ENCODE assay signal across 30 cellular contexts in the genomic region with DNA sequence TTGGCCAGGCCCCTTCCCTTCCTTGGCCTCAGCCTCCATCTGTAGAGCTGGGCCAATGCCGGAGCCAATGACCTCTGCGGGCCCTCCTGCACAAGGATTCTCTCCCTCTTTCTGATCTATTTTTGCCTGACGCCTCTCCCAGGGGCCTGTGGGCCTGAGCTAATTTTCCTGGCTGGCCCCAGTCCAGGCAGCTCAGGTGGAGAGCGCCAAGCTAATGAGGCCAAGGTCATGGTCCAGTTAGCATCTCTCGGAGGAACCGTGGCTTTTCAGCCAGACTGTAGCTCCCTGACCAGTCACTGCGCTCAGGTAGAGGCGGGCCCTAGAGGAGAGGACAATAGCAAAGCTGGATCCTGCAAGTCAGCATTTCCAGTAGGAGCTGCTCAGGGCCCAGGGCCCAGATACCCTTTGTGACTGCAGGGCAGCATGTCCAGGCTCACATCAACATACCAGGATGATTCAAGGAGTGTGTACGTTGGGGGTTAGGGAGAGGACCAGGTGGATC. TPM values are rescaled to one million over a fixed set of nuclear protein-coding genes. Genes with fewer than 3 reads are reported as not detected.
DNase-seq lines count a peak whose midpoint lies in the region; ATAC-seq and TF ChIP-seq lines count a peak whose summit lies in the region.
"Had no signal": no experiment of that assay in that cellular context is flagged by ENCODE, and none has a peak within 500 bp of the region (broad histone marks: within the 10 kb centered on the region; RNA-seq: fewer than 3 reads in every experiment).

No MANE protein-coding gene starts in this region.

- no peak overlapping the region for H3K9ac ChIP-seq in parathyroid adenoma

- H3K27ac Mint-ChIP-seq in GM23338 (no peak overlapping the region), HFFc6 (no peak overlapping the region)
- H3K27ac Mint-ChIP-seq: activated CD8-positive, alpha-beta T cell treated with anti-CD3 and anti-CD28 coated beads for 36 hours; activated naive CD4-positive, alpha-beta T cell treated with anti-CD3 and anti-CD28 coated beads, Interleukin-2, amount 50 U/mL, for 24 hours; CD8-positive, alpha-beta T cell; memory B cell; stimulated activated naive CD8-positive, alpha-beta T cell treated with anti-CD3 and anti-CD28 coated beads, Interleukin-15, amount 100 ng/mL, for 72 hours had no signal

- peaks cover 4% of the 10 kb centered on the region; the same call in 1 of the 3 replicates for H3K4me1 Mint-ChIP-seq in GM23338
- no peaks in the 10 kb centered on the region for H3K4me1 Mint-ChIP-seq in HFFc6 (ENCODE audit: low read depth)
- H3K4me1 Mint-ChIP-seq: activated naive CD4-positive, alpha-beta T cell treated with anti-CD3 and anti-CD28 coated beads, Interleukin-2, amount 50 U/mL, for 24 hours; memory B cell; stimulated activated naive CD8-positive, alpha-beta T cell treated with anti-CD3 and anti-CD28 coated beads, Interleukin-15, amount 100 ng/mL, for 72 hours had no signal

- H3K9me3 ChIP-seq in parathyroid adenoma (ENCODE audit: control insufficient read depth, low read length) = no peaks in the 10 kb centered on the region
- H3K9me3 ChIP-seq: gastroesophageal sphincter, pancreas, thoracic aorta, vagina had no signal

- H3K4me1 ChIP-seq in GM23338 (ENCODE audit: insufficient read depth) = peaks cover 8% of the 10 kb centered on the region; the same call in 1 of the 2 replicates
- peaks cover 5% of the 10 kb centered on the region for H3K4me1 ChIP-seq in parathyroid adenoma
- H3K4me1 ChIP-seq: gastroesophageal sphincter, pancreas, vagina had no signal

- H3K27ac ChIP-seq in GM23338 (ENCODE audit: low read depth) (no peak overlapping the region), parathyroid adenoma (peak overlapping the region; percentile 78)
- H3K27ac ChIP-seq: brain microvascular endothelial cell, gastroesophageal sphincter, HL-60, pancreas, thoracic aorta, vagina had no signal

- H3F3A ChIP-seq in GM23338 (replicated peaks; ENCODE audit: low read depth) = no peaks in the 10 kb centered on the region

- H3K4me3 Mint-ChIP-seq in GM23338 (no peak overlapping the region), HFFc6 (no peak overlapping the region)
- H3K4me3 Mint-ChIP-seq: activated CD8-positive, alpha-beta T cell treated with anti-CD3 and anti-CD28 coated beads for 36 hours; activated naive CD4-positive, alpha-beta T cell treated with anti-CD3 and anti-CD28 coated beads, Interleukin-2, amount 50 U/mL, for 24 hours; CD8-positive, alpha-beta T cell; memory B cell; stimulated activated naive CD8-positive, alpha-beta T cell treated with anti-CD3 and anti-CD28 coated beads, Interleukin-15, amount 100 ng/mL, for 72 hours had no signal

- no peak overlapping the region for H3K4me2 ChIP-seq in GM23338
- H3K4me2 ChIP-seq in parathyroid adenoma (ENCODE audit: low read length) = peak overlapping the region; percentile 51

- no peaks in the 10 kb centered on the region for H3K27me3 ChIP-seq in GM23338 (ENCODE audit: insufficient read depth)
- no peaks in the 10 kb centered on the region for H3K27me3 ChIP-seq in parathyroid adenoma (ENCODE audit: control insufficient read depth, insufficient read depth, low read length)
- H3K27me3 ChIP-seq: brain microvascular endothelial cell, gastroesophageal sphincter, pancreas, vagina had no signal

- H3K9me2 ChIP-seq in GM23338 (ENCODE audit: insufficient read depth) = no peaks in the 10 kb centered on the region

- H3K36me3 Mint-ChIP-seq in GM23338 (ENCODE audit: low read depth) (no peaks in the 10 kb centered on the region), HFFc6 (ENCODE audit: low read depth) (no peaks in the 10 kb centered on the region)
- H3K36me3 Mint-ChIP-seq: activated naive CD4-positive, alpha-beta T cell treated with anti-CD3 and anti-CD28 coated beads, Interleukin-2, amount 50 U/mL, for 24 hours; CD8-positive, alpha-beta T cell; memory B cell had no signal

- H3K36me3 ChIP-seq in GM23338 (ENCODE audit: insufficient read depth) (no peaks in the 10 kb centered on the region), parathyroid adenoma (ENCODE audit: control insufficient read depth, insufficient read depth, low read length) (no peaks in the 10 kb centered on the region)
- H3K36me3 ChIP-seq: brain microvascular endothelial cell, gastroesophageal sphincter, pancreas, thoracic aorta, vagina had no signal

- H3K79me2 ChIP-seq in GM23338 (replicated peaks; ENCODE audit: insufficient read depth) = no peaks in the 10 kb centered on the region
- no peaks in the 10 kb centered on the region for H3K79me2 ChIP-seq in parathyroid adenoma

- H3K27me3 Mint-ChIP-seq in GM23338 (ENCODE audit: insufficient read depth, low read depth, poor library complexity) (peaks cover 3% of the 10 kb centered on the region), HFFc6 (ENCODE audit: insufficient read depth) (peaks cover 9% of the 10 kb centered on the region)
- H3K27me3 Mint-ChIP-seq: activated CD8-positive, alpha-beta T cell treated with anti-CD3 and anti-CD28 coated beads for 36 hours; activated naive CD4-positive, alpha-beta T cell treated with anti-CD3 and anti-CD28 coated beads, Interleukin-2, amount 50 U/mL, for 24 hours; stimulated activated naive CD8-positive, alpha-beta T cell treated with anti-CD3 and anti-CD28 coated beads, Interleukin-15, amount 100 ng/mL, for 72 hours had no signal

- no peak for ATAC-seq in GM23338
- ATAC-seq: activated CD8-positive, alpha-beta T cell treated with anti-CD3 and anti-CD28 coated beads for 36 hours; CD8-positive, alpha-beta T cell; gastroesophageal sphincter; GM12878; left lobe of liver; right cardiac atrium; stimulated activated naive CD8-positive, alpha-beta T cell treated with anti-CD3 and anti-CD28 coated beads, Interleukin-15, amount 100 ng/mL, for 72 hours had no signal

- peak; percentile 4 for DNase-seq in NCI-H510A treated with DMSO at 0.1 percent for 48 hours (lab: John Stamatoyannopoulos, UW)
- no peak for DNase-seq in NCI-H510A (lab: John Stamatoyannopoulos, UW)
- no peak for DNase-seq in GM23338 (ENCODE audit: low spot score)
- DNase-seq in cerebellum (ENCODE audit: low spot score) = peak; percentile 33
- no peak for DNase-seq in retina
- DNase-seq in T1000 (lab: John Stamatoyannopoulos, UW) = no peak
- DNase-seq in HFFc6 = no peak
- DNase-seq: activated CD4-positive, alpha-beta T cell treated with anti-CD3 and anti-CD28 coated beads for 1 hour; activated CD8-positive, alpha-beta memory T cell treated with anti-CD3 and anti-CD28 coated beads, Interleukin-2, amount 50 U/mL, for 48 hours; activated CD8-positive, alpha-beta T cell treated with anti-CD3 and anti-CD28 coated beads for 36 hours; amygdala; brain microvascular endothelial cell; CD8-positive, alpha-beta T cell; H7; Karpas-422; NCI-H1694; stimulated activated CD8-positive, alpha-beta memory T cell treated with anti-CD3 and anti-CD28 coated beads, Interleukin-4, amount 100 ng/mL, for 48 hours; stimulated activated naive CD8-positive, alpha-beta T cell treated with anti-CD3 and anti-CD28 coated beads, Interleukin-15, amount 100 ng/mL, for 72 hours had no signal

- no peaks in the 10 kb centered on the region for H3K9me3 Mint-ChIP-seq in GM23338
- no peaks in the 10 kb centered on the region for H3K9me3 Mint-ChIP-seq in HFFc6
- H3K9me3 Mint-ChIP-seq: activated CD8-positive, alpha-beta T cell treated with anti-CD3 and anti-CD28 coated beads for 36 hours; activated naive CD4-positive, alpha-beta T cell treated with anti-CD3 and anti-CD28 coated beads, Interleukin-2, amount 50 U/mL, for 24 hours; CD8-positive, alpha-beta T cell; memory B cell; stimulated activated naive CD8-positive, alpha-beta T cell treated with anti-CD3 and anti-CD28 coated beads, Interleukin-15, amount 100 ng/mL, for 72 hours had no signal

- H4K20me1 ChIP-seq in GM23338 (replicated peaks; ENCODE audit: insufficient read depth) = no peaks in the 10 kb centered on the region

- H2AFZ ChIP-seq in GM23338 (peak overlapping the region; percentile 47; the same call in 1 of the 2 replicates), parathyroid adenoma (peak overlapping the region; percentile 66)

- TF ChIP-seq CTCF in GM23338 (conservative IDR thresholded peaks at IDR 0.05; ENCODE audit: low read depth in 2 of 2) (no peak), parathyroid adenoma (IDR thresholded peaks at IDR 0.05) (no peak), HFFc6 (IDR thresholded peaks at IDR 0.05) (no peak)

- H3K4me3 ChIP-seq in GM23338 (no peak overlapping the region), parathyroid adenoma (ENCODE audit: low read depth, low read length) (no peak overlapping the region)
- H3K4me3 ChIP-seq: gastroesophageal sphincter, GM12878, pancreas, thoracic aorta, vagina had no signal

RNA-seq across cellular contexts. Expression of gene APOL3, which starts 43.5 kb away (rescaled TPM):
- not detected in 2 replicates for total RNA-seq in GM23338 (2014; rRNA removed; shearing (Covaris generic))
- polyA plus RNA-seq in GM23338 (2016; fragmentation: Nextera tagmentation; extraction: Ambion mirVana) = not detected in 2 replicates
- total RNA-seq in cerebellum = 2.4 TPM
- 1 to 10 TPM; 1.0 to 2.3 (median 2.2) TPM for total RNA-seq in HFFc6 (2021; fragmentation: NEBNext Ultra II Directional; extraction: Animal tissue kit (Norgen Biotek cat#: 25700))
- polyA plus RNA-seq: neural cell had no signal

Comparison
In these comparisons a context has a peak if more than half of its experiments do, and no peak if none do; other contexts are left out.
1. DNase-seq: peak in NCI-H510A treated with DMSO at 0.1 percent for 48 hours (single experiment) and cerebellum (single experiment); none in NCI-H510A (single experiment), GM23338 (single experiment), retina (single experiment), T1000 (single experiment) and HFFc6 (single experiment).